ENCODE assay signal across 22 cellular contexts in genomic region chr14:89379891-89380820, GRCh38.
"Had no signal": no experiment of that assay in that cellular context is flagged by ENCODE, and none has a peak within 500 bp of the region (broad histone marks: within the 10 kb centered on the region; RNA-seq: fewer than 3 reads in every experiment).

No MANE protein-coding gene starts in this region.

- DNase-seq: activated B cell treated with CpG ODN at 0.5 μM for 24 hours; activated CD4-positive, alpha-beta memory T cell treated with anti-CD3 and anti-CD28 coated beads for 36 hours; activated CD4-positive, alpha-beta T cell treated with anti-CD3 and anti-CD28 coated beads for 4 hours; activated naive CD4-positive, alpha-beta T cell treated with anti-CD3 and anti-CD28 coated beads, Interleukin-2, amount 50 U/mL, for 16 hours; activated T-cell treated with anti-CD3 and anti-CD28 coated beads, Interleukin-2, amount 50 U/mL, for 1 hour; dermis blood vessel endothelial cell; effector memory CD4-positive, alpha-beta T cell; esophagus squamous epithelium; lower lobe of right lung; occipital lobe; posterior cingulate gyrus; stimulated activated CD4-positive, alpha-beta T cell treated with anti-CD3 and anti-CD28 coated beads, Interleukin-12 subunit alpha, Interleukin-12 subunit beta, amount 100 ng/mL, for 4 hours; stimulated activated CD4-positive, alpha-beta T cell treated with anti-CD3 and anti-CD28 coated beads, Interleukin-1b, Interleukin-23, amount 100 ng/mL, for 48 hours; stimulated activated CD8-positive, alpha-beta memory T cell treated with anti-CD3 and anti-CD28 coated beads, Interleukin-4, amount 100 ng/mL, for 48 hours; stimulated activated naive CD8-positive, alpha-beta T cell treated with anti-CD3 and anti-CD28 coated beads, Interleukin-15, Interleukin-2, amounts not matched to agents 100 U/mL and 50 U/mL, for 24 hours; T-cell; testis; upper lobe of right lung had no signal

- H3K27ac ChIP-seq: esophagus squamous epithelium, hepatocyte, lower lobe of right lung, testis, upper lobe of right lung had no signal

- H3K4me3 Mint-ChIP-seq: activated B cell treated with CpG ODN at 0.5 μM for 24 hours; activated CD4-positive, alpha-beta memory T cell treated with anti-CD3 and anti-CD28 coated beads for 36 hours; activated T-helper 17 cell treated with anti-CD3 and anti-CD28 coated beads, Interleukin-2, amount 50 U/mL, for 72 hours; mesothelial cell of epicardium; T-cell had no signal

- H3K27me3 ChIP-seq: adrenal gland, esophagus squamous epithelium, hepatocyte, testis, upper lobe of right lung had no signal

- H3K9me3 ChIP-seq: adrenal gland, esophagus squamous epithelium, lower lobe of right lung, testis, upper lobe of right lung had no signal

- H3K4me3 ChIP-seq: adrenal gland, esophagus squamous epithelium, hepatocyte, lower lobe of right lung, testis, upper lobe of right lung had no signal

- ATAC-seq: activated T-helper 17 cell treated with anti-CD3 and anti-CD28 coated beads, Interleukin-2, amount 50 U/mL, for 72 hours; lower lobe of right lung; stimulated activated naive CD8-positive, alpha-beta T cell treated with anti-CD3 and anti-CD28 coated beads, Interleukin-15, Interleukin-2, amounts not matched to agents 100 U/mL and 50 U/mL, for 24 hours; T-cell had no signal

- H3K27ac Mint-ChIP-seq: activated CD4-positive, alpha-beta memory T cell treated with anti-CD3 and anti-CD28 coated beads for 36 hours; activated T-helper 17 cell treated with anti-CD3 and anti-CD28 coated beads, Interleukin-2, amount 50 U/mL, for 72 hours; mesothelial cell of epicardium had no signal

- H3K36me3 ChIP-seq: adrenal gland, lower lobe of right lung, upper lobe of right lung had no signal

- H3K27me3 Mint-ChIP-seq: activated B cell treated with CpG ODN at 0.5 μM for 24 hours; activated CD4-positive, alpha-beta memory T cell treated with anti-CD3 and anti-CD28 coated beads for 36 hours; activated T-helper 17 cell treated with anti-CD3 and anti-CD28 coated beads, Interleukin-2, amount 50 U/mL, for 72 hours; T-cell had no signal
